Comparison of ENCODE assay signal across 1 cellular context in genomic region chr12:66174391-66175325, GRCh38.
TF ChIP-seq lines count a peak whose summit lies in the region.

No MANE protein-coding gene starts in this region.

TF ChIP-seq in K562, 482 proteins besides CTCF, POLR2A, EP300 and RAD21:
- peak; percentile 84 for TF ChIP-seq ZBTB33 (CRISPR knock-in tag; IDR thresholded peaks at IDR 0.05)
TF ChIP-seq in K562: peak in this region for 1; not testable (repeated sequence) for 481.
